Comparison of ENCODE assay signal across 8 cellular contexts in the genomic region with DNA sequence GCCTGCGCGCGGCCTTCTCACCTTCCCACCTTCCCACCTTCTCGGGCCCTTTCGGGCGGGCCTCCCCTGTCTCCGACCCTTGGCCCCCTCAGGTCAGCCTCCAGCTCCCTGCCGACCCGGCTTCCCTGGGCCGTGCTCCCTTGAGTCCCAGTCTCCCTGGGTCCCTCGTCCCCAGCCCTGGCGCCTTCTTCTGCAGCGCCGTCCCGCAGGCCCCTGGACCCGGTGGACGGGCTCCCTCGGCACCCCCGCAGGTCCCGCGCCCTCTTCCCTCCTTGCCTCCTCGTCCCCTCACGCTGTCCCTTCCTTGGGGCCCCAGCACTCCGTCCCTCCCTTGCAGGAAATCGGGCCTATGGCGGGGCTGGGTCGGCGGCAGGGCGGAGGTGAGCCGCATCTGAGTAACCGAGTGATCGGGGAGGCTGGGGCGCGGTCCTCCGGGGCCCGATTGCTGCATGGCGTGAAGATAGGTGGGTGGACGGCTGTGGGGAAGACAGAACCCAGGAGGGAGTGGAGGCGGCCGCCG. TPM values are rescaled to one million over a fixed set of nuclear protein-coding genes. Genes with fewer than 3 reads are reported as not detected.
DNase-seq lines count a peak whose midpoint lies in the region; ATAC-seq and TF ChIP-seq lines count a peak whose summit lies in the region.

No MANE protein-coding gene starts in this region.

- peak overlapping the region; percentile 90 to 98 (median 94) for H3K4me3 Mint-ChIP-seq in CD8-positive, alpha-beta memory T cell

- intact Hi-C loops in PC-9 (cut with micrococcal nuclease; ENCODE audit: unreplicated experiment): no loop called here

- no peaks in the 10 kb centered on the region for H3K9me2 ChIP-seq in PC-9 (ENCODE audit: insufficient read depth)

- H3K27me3 Mint-ChIP-seq in CD8-positive, alpha-beta memory T cell: peaks cover 0 to 3% of the 10 kb centered on the region in 2 donors

- no peak for ATAC-seq in GM18873 (IDR thresholded peaks at IDR 0.05; ENCODE audit: low FRiP score, unreplicated experiment)

- no peaks in the 10 kb centered on the region for H3K9me3 Mint-ChIP-seq in CD8-positive, alpha-beta memory T cell

- peak overlapping the region; percentile 95 to 99 (median 96) for H3K27ac Mint-ChIP-seq in CD8-positive, alpha-beta memory T cell

- peaks cover 78% of the 10 kb centered on the region for H3K79me2 ChIP-seq in PC-9 (ENCODE audit: low read depth)

- peaks cover 28% of the 10 kb centered on the region for H3F3A ChIP-seq in PC-9 (ENCODE audit: insufficient read depth, low read depth)

- H3K36me3 Mint-ChIP-seq in CD8-positive, alpha-beta memory T cell: peaks cover 6 to 39% (median 8%) of the 10 kb centered on the region in 3 donors

- peaks cover 51% of the 10 kb centered on the region for H3K4me1 ChIP-seq in CD8-positive, alpha-beta memory T cell (ENCODE audit: insufficient read depth, low read length)
- H3K4me1 ChIP-seq in HAP-1 (peaks cover 14% of the 10 kb centered on the region), PC-9 (replicated peaks; ENCODE audit: insufficient read depth) (peaks cover 24% of the 10 kb centered on the region; the same call in 1 of the 2 replicates)

- TF ChIP-seq CTCF in PC-9 (conservative IDR thresholded peaks at IDR 0.05): no peak

- DNase-seq in CD8-positive, alpha-beta memory T cell: peak in 4 of 5 donors; percentile 39 to 76 (median 45)
- no peak for DNase-seq in HAP-1 (ENCODE audit: low spot score in 2 of 2)
- DNase-seq in PC-9: no peak
- peak; percentile 51 for DNase-seq in astrocyte of the hippocampus (ENCODE audit: low read depth, low spot score)
- peak; percentile 39 for DNase-seq in iris pigment epithelial cell (ENCODE audit: low read depth)
- peak; percentile 47 to 58 for DNase-seq in stimulated activated CD4-positive, alpha-beta T cell treated with anti-CD3 and anti-CD28 coated beads, Interleukin-4, amount 100 ng/mL, for 4 hours
- no peak for DNase-seq in DMS79 treated with DMSO at 0.1 percent for 48 hours (lab: John Stamatoyannopoulos, UW)

- peak overlapping the region; percentile 76 for H3K4me3 ChIP-seq in CD8-positive, alpha-beta memory T cell (ENCODE audit: low read length)
- H3K4me3 ChIP-seq in HAP-1 (peak overlapping the region; percentile 99), PC-9 (peak overlapping the region; percentile 100)

- CTCF ChIA-PET in CD8-positive, alpha-beta memory T cell (lab: Charles Lee): interaction anchor here (1.5 to 2.4 kb wide), 3 partner anchors 9 to 24 kb away, joined by 4 to 13 read pairs (median 8); a partner anchor contains a TSS
- CTCF ChIA-PET in PC-9 (lab: Charles Lee): no interaction called here

- H4K20me1 ChIP-seq in PC-9 (ENCODE audit: insufficient read depth): peaks cover 19% of the 10 kb centered on the region

- no peaks in the 10 kb centered on the region for H3K27me3 ChIP-seq in CD8-positive, alpha-beta memory T cell (ENCODE audit: insufficient read depth, low read length, poor library complexity, severe bottlenecking)
- H3K27me3 ChIP-seq in HAP-1 (ENCODE audit: low read depth): no peaks in the 10 kb centered on the region
- H3K27me3 ChIP-seq in PC-9 (ENCODE audit: insufficient read depth, low read depth): no peaks in the 10 kb centered on the region

- in situ Hi-C loops in HAP-1 (cut with MboI; ENCODE audit: low sequenced_read_pairs): no loop called here

- H3K4me1 Mint-ChIP-seq in CD8-positive, alpha-beta memory T cell: peaks cover 55 to 63% (median 55%) of the 10 kb centered on the region in 3 donors

- no TSS peak for BruUV-seq in PC-9 (replicated peaks; lab: Mats Ljungman, UMichigan)

- H3K36me3 ChIP-seq in CD8-positive, alpha-beta memory T cell (ENCODE audit: insufficient read depth, low read length): peaks cover 14% of the 10 kb centered on the region
- H3K36me3 ChIP-seq in HAP-1 (replicated peaks) (peaks cover 50% of the 10 kb centered on the region), PC-9 (ENCODE audit: low read depth) (0 out of 2 replicates have a peak, but pooled peaks cover 5% of the 10 kb centered on the region)

- peak overlapping the region; percentile 95 for H3K4me2 ChIP-seq in PC-9

- H3K27ac ChIP-seq in CD8-positive, alpha-beta memory T cell (ENCODE audit: low read depth, low read length): peak overlapping the region; percentile 95
- H3K27ac ChIP-seq in PC-9: peak overlapping the region; percentile 46

- POLR2A ChIA-PET in CD8-positive, alpha-beta memory T cell (lab: Charles Lee): interaction anchor here (1.4 to 3.2 kb wide), 3 partner anchors 8 to 372 kb away, joined by 4 to 35 read pairs (median 6); a partner anchor contains a TSS
- POLR2A ChIA-PET in PC-9 (lab: Charles Lee; ENCODE audit: unreplicated experiment): no interaction called here

- peak overlapping the region; percentile 85 for H2AFZ ChIP-seq in PC-9

- no peaks in the 10 kb centered on the region for H3K9me3 ChIP-seq in CD8-positive, alpha-beta memory T cell (ENCODE audit: low read length)
- H3K9me3 ChIP-seq in HAP-1: no peaks in the 10 kb centered on the region
- H3K9me3 ChIP-seq in PC-9 (ENCODE audit: insufficient read depth, low read depth): no peaks in the 10 kb centered on the region

RNA-seq across cellular contexts. Expression of a gene that starts 7.6 kb away (rescaled TPM):
- total RNA-seq in CD8-positive, alpha-beta memory T cell: 100 to 1,000 TPM; 116 to 120 TPM
- polyA plus RNA-seq in CD8-positive, alpha-beta memory T cell: 118 TPM
- 71.0 and 84.4 TPM in 2 replicates for total RNA-seq in PC-9 (2021)

RNA-seq across cellular contexts. Expression of a gene that starts 7.8 kb away (rescaled TPM):
- total RNA-seq in CD8-positive, alpha-beta memory T cell: 1,000 to 10,000 TPM; 2,023 to 2,058 TPM
- polyA plus RNA-seq in CD8-positive, alpha-beta memory T cell: 1,829 TPM
- 2,125 and 2,313 TPM in 2 replicates for total RNA-seq in PC-9 (2021)

RNA-seq across cellular contexts. Expression of a gene that starts 16.3 kb away (rescaled TPM):
- not detected for total RNA-seq in CD8-positive, alpha-beta memory T cell
- polyA plus RNA-seq in CD8-positive, alpha-beta memory T cell: not detected
- total RNA-seq in PC-9 (2021): not detected in 2 replicates

Comparison
In these comparisons a context has a peak if more than half of its experiments do, and no peak if none do; other contexts are left out.
1. DNase-seq: peak in CD8-positive, alpha-beta memory T cell (4 of 5), astrocyte of the hippocampus (single experiment), iris pigment epithelial cell (single experiment) and stimulated activated CD4-positive, alpha-beta T cell treated with anti-CD3 and anti-CD28 coated beads, Interleukin-4, amount 100 ng/mL, for 4 hours (2 of 2); none in HAP-1 (0 of 2), PC-9 (0 of 2) and DMS79 treated with DMSO at 0.1 percent for 48 hours (single experiment).
2. Peak in every context shown above with its lines, with median percentiles within 50 percentile points of each other: H3K4me3 ChIP-seq.